ENCODE assay signal across 1 cellular context in genomic region chr5:134370871-134371833, GRCh38.
TF ChIP-seq lines count a peak whose summit lies in the region.

Gene UBE2B (plus strand): TSS chr5:134371569. CDS start chr5:134371596, 27 bp downstream.

TF ChIP-seq in K562, 482 proteins besides CTCF, POLR2A, EP300 and RAD21 (continued from another document and continues in another):
- TF ChIP-seq FOXO4 (CRISPR knock-in tag; IDR thresholded peaks at IDR 0.05) (no peak), E2F3 (CRISPR knock-in tag; IDR thresholded peaks at IDR 0.05) (no peak), KLF6 (CRISPR knock-in tag; IDR thresholded peaks at IDR 0.05; ENCODE audit: borderline replicate concordance) (peak; percentile 80), GTF3C2 (IDR thresholded peaks at IDR 0.05; ENCODE audit: borderline replicate concordance, extremely low read depth, insufficient read length) (no peak), MAFF (IDR thresholded peaks at IDR 0.05; ENCODE audit: low read length) (peak; percentile 64; the same call in 1 of the 2 replicates), ZNF184 (CRISPR knock-in tag; IDR thresholded peaks at IDR 0.05) (no peak), HDGF (IDR thresholded peaks at IDR 0.05) (no peak), ZNF253 (CRISPR knock-in tag; conservative IDR thresholded peaks at IDR 0.05) (no peak), E2F1 (CRISPR knock-in tag; IDR thresholded peaks at IDR 0.05) (no peak), ZNF740 (CRISPR knock-in tag; IDR thresholded peaks at IDR 0.05) (peak; percentile 95), ZNF740 (tag; IDR thresholded peaks at IDR 0.05) (peak in 1 of 2 experiments; percentile 99; a peak in 2 of 4 replicates), ZNF592 (IDR thresholded peaks at IDR 0.05) (no peak), BRF1 (IDR thresholded peaks at IDR 0.05; ENCODE audit: borderline replicate concordance, extremely low read depth, insufficient read length) (no peak), IRF2 (CRISPR knock-in tag; IDR thresholded peaks at IDR 0.05) (no peak), CC2D1A (IDR thresholded peaks at IDR 0.05) (no peak), TSHZ1 (CRISPR knock-in tag; IDR thresholded peaks at IDR 0.05) (no peak), SIRT6 (IDR thresholded peaks at IDR 0.05; ENCODE audit: low read depth, low read length) (no peak), ZNF395 (CRISPR knock-in tag; IDR thresholded peaks at IDR 0.05) (peak; percentile 74), GTF2A2 (tag; IDR thresholded peaks at IDR 0.05) (0 out of 2 replicates have a peak, but pooled peaks have one; percentile 64), ZNF717 (CRISPR knock-in tag; IDR thresholded peaks at IDR 0.05) (no peak), ZNF311 (CRISPR knock-in tag; IDR thresholded peaks at IDR 0.05) (no peak), HEY1 (CRISPR knock-in tag; IDR thresholded peaks at IDR 0.05; ENCODE audit: borderline replicate concordance) (no peak), ZNF512 (tag; IDR thresholded peaks at IDR 0.05) (no peak), PTRF (tag; IDR thresholded peaks at IDR 0.05) (no peak), PCBP1 (IDR thresholded peaks at IDR 0.05; ENCODE audit: low read depth, low read length, poor library complexity, severe bottlenecking) (peak; percentile 99), ASH1L (IDR thresholded peaks at IDR 0.05; ENCODE audit: borderline replicate concordance, low read depth, partially characterized antibody) (peak; percentile 88), LARP7 (IDR thresholded peaks at IDR 0.05) (no peak), ATF1 (CRISPR knock-in tag; IDR thresholded peaks at IDR 0.05) (peak; percentile 72; the same call in 1 of the 2 replicates), ATF1 (tag; IDR thresholded peaks at IDR 0.05) (peak; percentile 98)
- TF ChIP-seq, protein P1, sequence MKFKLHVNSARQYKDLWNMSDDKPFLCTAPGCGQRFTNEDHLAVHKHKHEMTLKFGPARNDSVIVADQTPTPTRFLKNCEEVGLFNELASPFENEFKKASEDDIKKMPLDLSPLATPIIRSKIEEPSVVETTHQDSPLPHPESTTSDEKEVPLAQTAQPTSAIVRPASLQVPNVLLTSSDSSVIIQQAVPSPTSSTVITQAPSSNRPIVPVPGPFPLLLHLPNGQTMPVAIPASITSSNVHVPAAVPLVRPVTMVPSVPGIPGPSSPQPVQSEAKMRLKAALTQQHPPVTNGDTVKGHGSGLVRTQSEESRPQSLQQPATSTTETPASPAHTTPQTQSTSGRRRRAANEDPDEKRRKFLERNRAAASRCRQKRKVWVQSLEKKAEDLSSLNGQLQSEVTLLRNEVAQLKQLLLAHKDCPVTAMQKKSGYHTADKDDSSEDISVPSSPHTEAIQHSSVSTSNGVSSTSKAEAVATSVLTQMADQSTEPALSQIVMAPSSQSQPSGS (CRISPR knock-in tag; IDR thresholded peaks at IDR 0.05), result peak; percentile 88; the same call in 1 of the 2 replicates
- TF ChIP-seq, protein P2, sequence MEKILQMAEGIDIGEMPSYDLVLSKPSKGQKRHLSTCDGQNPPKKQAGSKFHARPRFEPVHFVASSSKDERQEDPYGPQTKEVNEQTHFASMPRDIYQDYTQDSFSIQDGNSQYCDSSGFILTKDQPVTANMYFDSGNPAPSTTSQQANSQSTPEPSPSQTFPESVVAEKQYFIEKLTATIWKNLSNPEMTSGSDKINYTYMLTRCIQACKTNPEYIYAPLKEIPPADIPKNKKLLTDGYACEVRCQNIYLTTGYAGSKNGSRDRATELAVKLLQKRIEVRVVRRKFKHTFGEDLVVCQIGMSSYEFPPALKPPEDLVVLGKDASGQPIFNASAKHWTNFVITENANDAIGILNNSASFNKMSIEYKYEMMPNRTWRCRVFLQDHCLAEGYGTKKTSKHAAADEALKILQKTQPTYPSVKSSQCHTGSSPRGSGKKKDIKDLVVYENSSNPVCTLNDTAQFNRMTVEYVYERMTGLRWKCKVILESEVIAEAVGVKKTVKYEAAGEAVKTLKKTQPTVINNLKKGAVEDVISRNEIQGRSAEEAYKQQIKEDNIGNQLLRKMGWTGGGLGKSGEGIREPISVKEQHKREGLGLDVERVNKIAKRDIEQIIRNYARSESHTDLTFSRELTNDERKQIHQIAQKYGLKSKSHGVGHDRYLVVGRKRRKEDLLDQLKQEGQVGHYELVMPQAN (IDR thresholded peaks at IDR 0.05; ENCODE audit: borderline replicate concordance), result peak; percentile 13; the same call in 1 of the 2 replicates
- TF ChIP-seq, protein P3, sequence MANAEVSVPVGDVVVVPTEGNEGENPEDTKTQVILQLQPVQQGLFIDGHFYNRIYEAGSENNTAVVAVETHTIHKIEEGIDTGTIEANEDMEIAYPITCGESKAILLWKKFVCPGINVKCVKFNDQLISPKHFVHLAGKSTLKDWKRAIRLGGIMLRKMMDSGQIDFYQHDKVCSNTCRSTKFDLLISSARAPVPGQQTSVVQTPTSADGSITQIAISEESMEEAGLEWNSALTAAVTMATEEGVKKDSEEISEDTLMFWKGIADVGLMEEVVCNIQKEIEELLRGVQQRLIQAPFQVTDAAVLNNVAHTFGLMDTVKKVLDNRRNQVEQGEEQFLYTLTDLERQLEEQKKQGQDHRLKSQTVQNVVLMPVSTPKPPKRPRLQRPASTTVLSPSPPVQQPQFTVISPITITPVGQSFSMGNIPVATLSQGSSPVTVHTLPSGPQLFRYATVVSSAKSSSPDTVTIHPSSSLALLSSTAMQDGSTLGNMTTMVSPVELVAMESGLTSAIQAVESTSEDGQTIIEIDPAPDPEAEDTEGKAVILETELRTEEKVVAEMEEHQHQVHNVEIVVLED (CRISPR knock-in tag; IDR thresholded peaks at IDR 0.05), result peak; percentile 54; the same call in 1 of the 2 replicates
